ENCODE assay signal across 12 cellular contexts in the genomic region with DNA sequence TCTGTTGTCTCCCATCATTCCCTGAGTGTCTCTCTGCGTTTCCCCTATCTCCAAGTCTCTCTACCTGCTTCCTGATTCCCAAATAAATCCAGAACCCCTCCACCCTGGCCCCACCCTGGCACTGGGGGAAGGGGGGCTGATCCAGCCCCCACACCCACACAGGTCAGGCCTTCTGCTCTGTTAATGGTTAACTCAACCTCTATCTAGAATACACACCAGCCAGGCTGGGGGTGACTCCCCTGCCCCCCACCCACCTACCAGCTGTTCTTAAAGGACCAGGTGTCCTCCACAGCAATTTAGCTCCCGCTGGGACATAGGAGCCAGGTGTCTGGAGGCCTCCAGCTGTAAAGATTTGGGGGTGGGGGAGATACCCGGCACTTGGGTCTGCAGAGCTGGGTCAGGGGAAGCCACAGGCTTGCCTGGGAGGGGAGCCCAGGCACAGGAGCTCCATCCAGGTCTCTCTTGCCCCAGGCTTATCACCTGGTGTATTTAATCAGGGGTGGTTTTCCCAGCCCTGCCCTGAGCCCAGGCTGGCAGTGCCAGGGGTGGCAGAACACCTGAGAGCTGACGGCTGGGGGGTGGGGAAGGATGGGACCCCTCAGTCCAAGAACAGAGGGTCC. TPM values are rescaled to one million over a fixed set of nuclear protein-coding genes. Genes with fewer than 3 reads are reported as not detected.
DNase-seq lines count a peak whose midpoint lies in the region; ATAC-seq, FAIRE-seq and TF ChIP-seq lines count a peak whose summit lies in the region.
"Had no signal": no experiment of that assay in that cellular context is flagged by ENCODE, and none has a peak within 500 bp of the region (broad histone marks: within the 10 kb centered on the region; RNA-seq: fewer than 3 reads in every experiment).

No MANE protein-coding gene starts in this region.

- WGBS in GM12878 (ENCODE audit: insufficient coverage, insufficient replicate concordance, low lambda C conversion rate, missing lambda C conversion rate): 62% methylated on average over 4 of the region's 4 CpGs

- peak overlapping the region; percentile 20 for H3K4me3 ChIP-seq in cardiac muscle cell
- H3K4me3 ChIP-seq in GM12878: no peak overlapping the region
- peak overlapping the region; percentile 41 for H3K4me3 ChIP-seq in lower lobe of right lung

- peak overlapping the region; percentile 100 for H3K4me2 ChIP-seq in GM12878 (ENCODE audit: control insufficient read depth, insufficient read depth)

- CTCF ChIA-PET in GM12878 (lab: Yijun Ruan, JAX): interaction anchor here (0.7 to 9.1 kb wide), 15 partner anchors 11 to 165 kb away, joined by 3 to 194 read pairs (median 4); a partner anchor contains a TSS

- POLR2A ChIA-PET in GM12878 (lab: Charles Lee): interaction anchor here (0.6 to 9.0 kb wide), 11 partner anchors 9 to 234 kb away, joined by 3 to 178 read pairs (median 7); a partner anchor contains a TSS

- intact Hi-C loops in left cardiac atrium (cut with DNase I) (no loop called here), GM12878 (cut with micrococcal nuclease; ENCODE audit: unreplicated experiment) (loop anchor here (1.0 kb wide), 1 partner anchor 19 kb away; a partner anchor contains a TSS), lower lobe of right lung (cut with DNase I) (no loop called here)

- TF ChIP-seq EP300 in GM12878 (IDR thresholded peaks at IDR 0.05; ENCODE audit: borderline replicate concordance in 1 of 2, control insufficient read depth in 1 of 2, low read depth in 2 of 2, low read length in 2 of 2): 0 out of 4 replicates have a peak, but pooled peaks of 1 of the 2 experiments have one; percentile 23

- no peak for ATAC-seq in left cardiac atrium
- ATAC-seq in GM12878: no peak
- no peak for ATAC-seq in lower lobe of right lung
- ATAC-seq in GM19452 (IDR thresholded peaks at IDR 0.05; ENCODE audit: unreplicated experiment): no peak
- no peak for ATAC-seq in HG03139 (IDR thresholded peaks at IDR 0.05; ENCODE audit: unreplicated experiment)
- ATAC-seq in GM21515 (IDR thresholded peaks at IDR 0.05; ENCODE audit: unreplicated experiment): no peak

- no peak for TF ChIP-seq RAD21 in GM12878 (IDR thresholded peaks at IDR 0.05; ENCODE audit: insufficient read depth, low read depth, low read length)

- H3K9me3 ChIP-seq in cardiac muscle cell (ENCODE audit: low read depth) (no peaks in the 10 kb centered on the region), GM12878 (replicated peaks; ENCODE audit: control insufficient read depth, insufficient read depth, low read length) (no peaks in the 10 kb centered on the region), lower lobe of right lung (no peaks in the 10 kb centered on the region)

- RAD21 ChIA-PET in GM12878 (lab: Charles Lee; ENCODE audit: unreplicated experiment): interaction anchor here (0.8 to 7.6 kb wide), 10 partner anchors 12 to 703 kb away, joined by 3 to 159 read pairs (median 5); a partner anchor contains a TSS

- no peak overlapping the region; the same call in 1 of the 2 replicates for H3K9ac ChIP-seq in GM12878 (ENCODE audit: control insufficient read depth, insufficient read depth, low read length)

- SMC1A ChIA-PET in GM12878 (lab: Charles Lee; ENCODE audit: uncharacterized antibody, unreplicated experiment): interaction anchor here (0.5 to 6.0 kb wide), 5 partner anchors 15 to 658 kb away, joined by 3 to 98 read pairs (median 7); a partner anchor contains a TSS

- no peaks in the 10 kb centered on the region for H4K20me1 ChIP-seq in GM12878 (ENCODE audit: control insufficient read depth, insufficient read depth)

- no peaks in the 10 kb centered on the region for H3K27me3 ChIP-seq in cardiac muscle cell
- no peaks in the 10 kb centered on the region for H3K27me3 ChIP-seq in GM12878 (replicated peaks in 1 of 2; ENCODE audit: control insufficient read depth in 2 of 2, insufficient read depth in 2 of 2, low read length in 1 of 2)
- peaks cover 1% of the 10 kb centered on the region for H3K27me3 ChIP-seq in lower lobe of right lung (ENCODE audit: low read depth)

- no TSS peak for BruUV-seq in GM12878 (replicated peaks; lab: Mats Ljungman, UMichigan)

- TF ChIP-seq POLR2A in GM12878 (IDR thresholded peaks at IDR 0.05; ENCODE audit: low read depth, low read length): no peak

- DNase-seq in cardiac muscle cell (ENCODE audit: low read depth in 1 of 2, low spot score in 1 of 2) (no peak), left cardiac atrium (no peak), GM12878 (ENCODE audit: low read depth, low spot score) (no peak), lower lobe of right lung (no peak), occipital lobe (lab: John Stamatoyannopoulos, UW) (no peak)
- DNase-seq: stimulated activated CD4-positive, alpha-beta T cell treated with anti-CD3 and anti-CD28 coated beads, Interleukin-15, amount 100 ng/mL, for 24 hours had no signal

- in situ Hi-C loops in GM12878 (cut with MboI): no loop called here

- H3K4me1 ChIP-seq in cardiac muscle cell (ENCODE audit: low read depth) (peaks cover 9% of the 10 kb centered on the region), GM12878 (ENCODE audit: control insufficient read depth, insufficient read depth, low read length) (peaks cover 26% of the 10 kb centered on the region), lower lobe of right lung (peaks cover 45% of the 10 kb centered on the region)

- H3K79me2 ChIP-seq in GM12878 (ENCODE audit: control insufficient read depth, insufficient read depth, low read length): peaks cover 10% of the 10 kb centered on the region

- H2AFZ ChIP-seq in GM12878 (ENCODE audit: control insufficient read depth, low read depth, low read length): no peak overlapping the region; the same call in 1 of the 2 replicates

- no peak for TF ChIP-seq CTCF in cardiac muscle cell (IDR thresholded peaks at IDR 0.05; ENCODE audit: low read depth, low read length)
- TF ChIP-seq CTCF in GM12878 (IDR thresholded peaks at IDR 0.05 in 2 of 3, conservative IDR thresholded peaks at IDR 0.05 in 1 of 3; ENCODE audit: control insufficient read depth in 2 of 3, extremely low read depth in 1 of 3, insufficient read depth in 1 of 3, low read depth in 3 of 3, low read length in 3 of 3): no peak
- TF ChIP-seq CTCF in lower lobe of right lung (IDR thresholded peaks at IDR 0.05): no peak

- H3K36me3 ChIP-seq in cardiac muscle cell: peaks cover 3% of the 10 kb centered on the region
- H3K36me3 ChIP-seq in GM12878 (ENCODE audit: control insufficient read depth in 2 of 2, insufficient read depth in 2 of 2, low read length in 1 of 2): peaks cover 0 to 1% of the 10 kb centered on the region in 2 experiments; a peak in 1 of 4 replicates
- H3K36me3 ChIP-seq in lower lobe of right lung: peaks cover 10% of the 10 kb centered on the region

- no peak for FAIRE-seq in GM12878 (lab: Jason Lieb, UNC)

- H3K27ac ChIP-seq in cardiac muscle cell: no peak overlapping the region
- peak overlapping the region; percentile 91 for H3K27ac ChIP-seq in GM12878 (ENCODE audit: control insufficient read depth, insufficient read depth)
- peak overlapping the region; percentile 63 for H3K27ac ChIP-seq in lower lobe of right lung

RNA-seq across cellular contexts. Expression of a gene that starts 3.9 kb away (rescaled TPM):
- total RNA-seq in cardiac muscle cell (59.6 and 71.8 TPM in 2 replicates), left cardiac atrium (10 to 100 TPM; 18.3 to 21.3 TPM), GM12878 (2014; rRNA removed) (15.4 and 19.9 TPM in 2 replicates), GM12878 (2014; rRNA removed; fragmentation: Illumina TruSeq; extraction: Trizol) (2.1 and 3.0 TPM in 2 replicates), GM12878 (2021) (23.1 and 24.4 TPM in 2 replicates), lower lobe of right lung (21.4 TPM), occipital lobe (32.1 TPM)
- polyA plus RNA-seq in cardiac muscle cell (14.5 and 21.7 TPM in 2 replicates), GM12878 (2011; rRNA removed) (0.76 and 1.9 TPM in 2 replicates), GM12878 (2014; fragmentation: Illumina TruSeq; extraction: Trizol) (0.30 and 2.0 TPM in 2 replicates), GM12878 (2014; fragmentation: Nextera tagmentation; extraction: Ambion mirVana) (under 1 TPM; 0.31 to 0.69 TPM), GM12878 (2014; rRNA removed) (12.5 and 14.5 TPM in 2 replicates), GM12878 (2016; fragmentation: Nextera tagmentation; extraction: Ambion mirVana) (1 to 10 TPM; 5.8 to 7.9 TPM)
- 15.6 and 16.9 TPM in 2 replicates for total RNA-seq in GM12878 (2013; cell fraction: nucleolus; rRNA removed)
- 2.0 TPM for polyA plus RNA-seq in GM12878 (2011; ENCODE audit: low read depth)
- 3.1 and 6.3 TPM in 2 replicates for polyA plus RNA-seq in GM12878 (2011; cell fraction: cytosol; rRNA removed)
- polyA plus RNA-seq in GM12878 (2011; cell fraction: nucleus; rRNA removed): 8.8 and 10.9 TPM in 2 replicates
- 5.4 and 7.5 TPM in 2 replicates for polyA plus RNA-seq in GM12878 (2012)
- polyA minus RNA-seq in GM12878 (2011; rRNA and poly(A)+ RNA removed): 2.2 and 5.3 TPM in 2 replicates
- 5.0 and 5.5 TPM in 2 replicates for polyA minus RNA-seq in GM12878 (2011; cell fraction: cytosol; rRNA and poly(A)+ RNA removed)
- polyA minus RNA-seq in GM12878 (2011; cell fraction: nucleus; rRNA and poly(A)+ RNA removed): 10.6 and 15.7 TPM in 2 replicates

RNA-seq across cellular contexts. Expression of a gene that starts 17.9 kb away (rescaled TPM):
- total RNA-seq in cardiac muscle cell: 0.49 and 1.6 TPM in 2 replicates
- 1.3 and 1.9 TPM in 2 replicates for polyA plus RNA-seq in cardiac muscle cell
- total RNA-seq in left cardiac atrium: not detected
- total RNA-seq in GM12878 (2013; cell fraction: nucleolus; rRNA removed): 0.44 TPM in 1 of 2 replicates, not detected in the other
- total RNA-seq in GM12878 (2014; rRNA removed): 0.11 TPM in 2 replicates
- total RNA-seq in GM12878 (2014; rRNA removed; fragmentation: Illumina TruSeq; extraction: Trizol): 0.09 TPM in 1 of 2 replicates, not detected in the other
- 0.31 TPM in 1 of 2 replicates, not detected in the other for total RNA-seq in GM12878 (2021)
- polyA plus RNA-seq in GM12878 (2011; ENCODE audit: low read depth): not detected
- polyA plus RNA-seq in GM12878 (2011; rRNA removed): 0.65 and 0.83 TPM in 2 replicates
- 0.60 and 1.1 TPM in 2 replicates for polyA plus RNA-seq in GM12878 (2011; cell fraction: cytosol; rRNA removed)
- 0.37 and 0.78 TPM in 2 replicates for polyA plus RNA-seq in GM12878 (2011; cell fraction: nucleus; rRNA removed)
- polyA plus RNA-seq in GM12878 (2012): 0.18 TPM in 1 of 2 replicates, not detected in the other
- polyA plus RNA-seq in GM12878 (2014; fragmentation: Illumina TruSeq; extraction: Trizol): not detected in 2 replicates
- polyA plus RNA-seq in GM12878 (2014; fragmentation: Nextera tagmentation; extraction: Ambion mirVana): under 1 TPM in 1 of 2 experiments, not detected in 1; 0.04 TPM
- 0.05 TPM in 2 replicates for polyA plus RNA-seq in GM12878 (2014; rRNA removed)
- polyA plus RNA-seq in GM12878 (2016; fragmentation: Nextera tagmentation; extraction: Ambion mirVana): not detected
- polyA minus RNA-seq in GM12878 (2011; rRNA and poly(A)+ RNA removed): 0.51 and 0.93 TPM in 2 replicates
- 0.62 TPM in 1 of 2 replicates, not detected in the other for polyA minus RNA-seq in GM12878 (2011; cell fraction: cytosol; rRNA and poly(A)+ RNA removed)
- polyA minus RNA-seq in GM12878 (2011; cell fraction: nucleus; rRNA and poly(A)+ RNA removed): 0.67 TPM in 1 of 2 replicates, not detected in the other
- total RNA-seq in lower lobe of right lung: 0.68 TPM
- total RNA-seq in occipital lobe: not detected
- total RNA-seq: SK-MEL-5 had no signal

RNA-seq across cellular contexts. Expression of a gene that starts 19.1 kb away (rescaled TPM):
- total RNA-seq in cardiac muscle cell: 43.2 and 78.7 TPM in 2 replicates
- polyA plus RNA-seq in cardiac muscle cell: 66.6 and 76.4 TPM in 2 replicates
- 10 to 100 TPM; 29.0 to 29.6 TPM for total RNA-seq in left cardiac atrium
- total RNA-seq in GM12878 (2013; cell fraction: nucleolus; rRNA removed): 125 and 148 TPM in 2 replicates
- total RNA-seq in GM12878 (2014; rRNA removed): 41.3 and 51.1 TPM in 2 replicates
- total RNA-seq in GM12878 (2014; rRNA removed; fragmentation: Illumina TruSeq; extraction: Trizol): 30.3 and 33.9 TPM in 2 replicates
- total RNA-seq in GM12878 (2021): 107 and 109 TPM in 2 replicates
- polyA plus RNA-seq in GM12878 (2011; ENCODE audit: low read depth): 39.2 TPM
- polyA plus RNA-seq in GM12878 (2011; rRNA removed): 65.6 and 105 TPM in 2 replicates
- polyA plus RNA-seq in GM12878 (2011; cell fraction: cytosol; rRNA removed): 89.6 and 90.4 TPM in 2 replicates
- 259 and 261 TPM in 2 replicates for polyA plus RNA-seq in GM12878 (2011; cell fraction: nucleus; rRNA removed)
- 59.8 and 68.6 TPM in 2 replicates for polyA plus RNA-seq in GM12878 (2012)
- 46.5 and 72.4 TPM in 2 replicates for polyA plus RNA-seq in GM12878 (2014; fragmentation: Illumina TruSeq; extraction: Trizol)
- under 1 TPM; 0.49 to 0.79 TPM for polyA plus RNA-seq in GM12878 (2014; fragmentation: Nextera tagmentation; extraction: Ambion mirVana)
- polyA plus RNA-seq in GM12878 (2014; rRNA removed): 88.0 and 99.6 TPM in 2 replicates
- 10 to 100 TPM; 30.4 to 30.8 TPM for polyA plus RNA-seq in GM12878 (2016; fragmentation: Nextera tagmentation; extraction: Ambion mirVana)
- 126 and 141 TPM in 2 replicates for polyA minus RNA-seq in GM12878 (2011; rRNA and poly(A)+ RNA removed)
- 41.4 and 56.8 TPM in 2 replicates for polyA minus RNA-seq in GM12878 (2011; cell fraction: cytosol; rRNA and poly(A)+ RNA removed)
- polyA minus RNA-seq in GM12878 (2011; cell fraction: nucleus; rRNA and poly(A)+ RNA removed): 34.8 and 61.6 TPM in 2 replicates
- 73.1 TPM for total RNA-seq in lower lobe of right lung
- 16.4 TPM for total RNA-seq in occipital lobe

RNA-seq across cellular contexts. Expression of a gene that starts 20.4 kb away (rescaled TPM):
- 6.8 and 7.3 TPM in 2 replicates for total RNA-seq in cardiac muscle cell
- 2.0 and 2.3 TPM in 2 replicates for polyA plus RNA-seq in cardiac muscle cell
- 10 to 100 TPM in 1 of 2 donors, 1 to 10 TPM in 1; 9.3 to 12.8 TPM for total RNA-seq in left cardiac atrium
- 4.3 and 5.0 TPM in 2 replicates for total RNA-seq in GM12878 (2013; cell fraction: nucleolus; rRNA removed)
- total RNA-seq in GM12878 (2014; rRNA removed): 1.7 and 2.1 TPM in 2 replicates
- 1.1 and 1.2 TPM in 2 replicates for total RNA-seq in GM12878 (2014; rRNA removed; fragmentation: Illumina TruSeq; extraction: Trizol)
- total RNA-seq in GM12878 (2021): 9.4 TPM in 2 replicates
- polyA plus RNA-seq in GM12878 (2011; ENCODE audit: low read depth): 0.52 TPM
- polyA plus RNA-seq in GM12878 (2011; rRNA removed): 0.52 and 1.1 TPM in 2 replicates
- polyA plus RNA-seq in GM12878 (2011; cell fraction: cytosol; rRNA removed): 2.0 and 2.4 TPM in 2 replicates
- polyA plus RNA-seq in GM12878 (2011; cell fraction: nucleus; rRNA removed): 4.4 and 5.6 TPM in 2 replicates
- 3.8 and 4.8 TPM in 2 replicates for polyA plus RNA-seq in GM12878 (2012)
- 0.92 and 2.3 TPM in 2 replicates for polyA plus RNA-seq in GM12878 (2014; fragmentation: Illumina TruSeq; extraction: Trizol)
- polyA plus RNA-seq in GM12878 (2014; fragmentation: Nextera tagmentation; extraction: Ambion mirVana): 1 to 10 TPM in 1 of 2 experiments, under 1 TPM in 1; 0.47 to 1.7 TPM
- 4.6 and 5.8 TPM in 2 replicates for polyA plus RNA-seq in GM12878 (2014; rRNA removed)
- 1 to 10 TPM in 1 of 2 experiments, under 1 TPM in 1; 0.70 to 1.1 TPM for polyA plus RNA-seq in GM12878 (2016; fragmentation: Nextera tagmentation; extraction: Ambion mirVana)
- 0.44 and 0.46 TPM in 2 replicates for polyA minus RNA-seq in GM12878 (2011; rRNA and poly(A)+ RNA removed)
- polyA minus RNA-seq in GM12878 (2011; cell fraction: cytosol; rRNA and poly(A)+ RNA removed): 1.2 TPM in 2 replicates
- polyA minus RNA-seq in GM12878 (2011; cell fraction: nucleus; rRNA and poly(A)+ RNA removed): 1.2 and 2.5 TPM in 2 replicates
- 7.5 TPM for total RNA-seq in lower lobe of right lung
- 0.78 TPM for total RNA-seq in occipital lobe

RNA-seq across cellular contexts. Expression of a gene that starts 32.6 kb away (rescaled TPM):
- total RNA-seq in cardiac muscle cell: not detected in 2 replicates
- polyA plus RNA-seq in cardiac muscle cell: not detected in 2 replicates
- not detected for total RNA-seq in left cardiac atrium
- not detected in 2 replicates for total RNA-seq in GM12878 (2013; cell fraction: nucleolus; rRNA removed)
- total RNA-seq in GM12878 (2014; rRNA removed): not detected in 2 replicates
- not detected in 2 replicates for total RNA-seq in GM12878 (2014; rRNA removed; fragmentation: Illumina TruSeq; extraction: Trizol)
- total RNA-seq in GM12878 (2021): not detected in 2 replicates
- polyA plus RNA-seq in GM12878 (2011; ENCODE audit: low read depth): not detected
- polyA plus RNA-seq in GM12878 (2011; rRNA removed): not detected in 2 replicates
- polyA plus RNA-seq in GM12878 (2011; cell fraction: cytosol; rRNA removed): not detected in 2 replicates
- polyA plus RNA-seq in GM12878 (2011; cell fraction: nucleus; rRNA removed): not detected in 2 replicates
- polyA plus RNA-seq in GM12878 (2012): not detected in 2 replicates
- polyA plus RNA-seq in GM12878 (2014; fragmentation: Illumina TruSeq; extraction: Trizol): not detected in 2 replicates
- polyA plus RNA-seq in GM12878 (2014; fragmentation: Nextera tagmentation; extraction: Ambion mirVana): not detected
- polyA plus RNA-seq in GM12878 (2014; rRNA removed): 0.04 TPM in 1 of 2 replicates, not detected in the other
- polyA plus RNA-seq in GM12878 (2016; fragmentation: Nextera tagmentation; extraction: Ambion mirVana): not detected
- not detected in 2 replicates for polyA minus RNA-seq in GM12878 (2011; rRNA and poly(A)+ RNA removed)
- not detected in 2 replicates for polyA minus RNA-seq in GM12878 (2011; cell fraction: cytosol; rRNA and poly(A)+ RNA removed)
- polyA minus RNA-seq in GM12878 (2011; cell fraction: nucleus; rRNA and poly(A)+ RNA removed): not detected in 2 replicates
- total RNA-seq in lower lobe of right lung: not detected
- not detected for total RNA-seq in occipital lobe
- total RNA-seq: lung microvascular endothelial cell, SK-MEL-5 had no signal
- polyA plus RNA-seq: esophagus had no signal
